In the genomic region with DNA sequence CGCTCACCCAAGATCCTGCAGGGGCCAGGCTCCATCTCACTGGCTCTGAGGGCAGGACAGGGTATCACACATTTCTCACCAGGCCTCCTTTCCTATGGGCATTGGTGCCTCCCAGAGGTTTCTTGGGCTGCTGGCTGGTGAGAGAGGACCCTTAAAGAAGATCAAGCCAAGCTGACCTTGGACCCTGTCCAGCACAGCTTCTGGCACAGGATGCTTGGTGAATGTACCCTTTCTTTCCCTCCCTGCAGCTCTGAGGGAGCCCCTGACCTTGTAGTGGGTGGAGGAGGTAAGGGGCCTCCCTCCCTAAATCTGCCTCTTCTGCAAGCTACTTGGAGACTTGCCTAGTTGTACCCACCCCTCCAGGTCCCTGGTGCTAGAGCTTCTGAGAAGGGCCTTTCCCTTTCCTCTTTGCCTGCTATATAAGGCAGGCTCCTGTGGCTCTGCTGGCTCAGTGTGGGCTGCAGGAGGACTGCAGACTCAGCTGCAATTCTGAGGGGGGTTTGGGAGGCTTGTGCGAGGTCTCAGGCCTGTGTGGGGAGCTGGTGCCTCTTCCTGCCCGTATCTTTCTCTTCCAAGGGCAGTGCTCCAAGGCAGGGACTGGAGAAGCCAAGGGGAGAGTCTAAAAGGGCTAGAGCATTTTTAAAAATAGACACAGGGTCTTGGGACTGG, we compare ENCODE assay signal across 8 cellular contexts. TPM values are rescaled to one million over a fixed set of nuclear protein-coding genes. Genes with fewer than 3 reads are reported as not detected.
DNase-seq lines count a peak whose midpoint lies in the region; ATAC-seq and TF ChIP-seq lines count a peak whose summit lies in the region.

No MANE protein-coding gene starts in this region.

- CTCF ChIA-PET in CD4-positive, alpha-beta memory T cell (lab: Charles Lee; ENCODE audit: partially characterized antibody): interaction anchor here (1.7 kb wide), 1 partner anchor 37 kb away, joined by 7 read pairs; no protein-coding TSS in a partner anchor
- CTCF ChIA-PET in RWPE1 (lab: Yijun Ruan, JAX): no interaction called here

- POLR2A ChIA-PET in CD4-positive, alpha-beta memory T cell (lab: Charles Lee; ENCODE audit: partially characterized antibody): interaction anchor here (0.7 to 3.9 kb wide), 7 partner anchors 9 to 81 kb away, joined by 3 to 43 read pairs (median 5); partner anchors contain the start of gene TRIM8
- POLR2A ChIA-PET in RWPE1 (lab: Yijun Ruan, JAX; ENCODE audit: low non-redundant PET): interaction anchor here (0.6 kb wide), 1 partner anchor 172 kb away, joined by 3 read pairs; no protein-coding TSS in a partner anchor

- no peak overlapping the region for H3K4me3 ChIP-seq in CD4-positive, alpha-beta memory T cell (ENCODE audit: low read length in 2 of 2)
- H3K4me3 ChIP-seq in ovary: no peak overlapping the region

- no peak for TF ChIP-seq EP300 in ovary (IDR thresholded peaks at IDR 0.05)

- TF ChIP-seq CTCF in RWPE1 (conservative IDR thresholded peaks at IDR 0.05; ENCODE audit: low read depth) (no peak), ovary (IDR thresholded peaks at IDR 0.05) (no peak)

- ATAC-seq in HG03565 (IDR thresholded peaks at IDR 0.05; ENCODE audit: unreplicated experiment) (no peak), GM18861 (IDR thresholded peaks at IDR 0.05; ENCODE audit: unreplicated experiment) (no peak), GM18502 (IDR thresholded peaks at IDR 0.05; ENCODE audit: poor library complexity, unreplicated experiment) (no peak)

- H3K27ac Mint-ChIP-seq in CD4-positive, alpha-beta memory T cell: peak overlapping the region; percentile 77 to 92 (median 83)

- intact Hi-C loops in CD4-positive, alpha-beta memory T cell (cut with micrococcal nuclease): no loop called here
- intact Hi-C loops in ovary (cut with DNase I): no loop called here

- peak overlapping the region in 4 of 8 donors; percentile 31 to 40 (median 35) for H3K4me3 Mint-ChIP-seq in CD4-positive, alpha-beta memory T cell

- H3K4me1 ChIP-seq in CD4-positive, alpha-beta memory T cell (ENCODE audit: insufficient read depth, low read length): peaks cover 46% of the 10 kb centered on the region
- peaks cover 20% of the 10 kb centered on the region for H3K4me1 ChIP-seq in ovary (ENCODE audit: insufficient read depth)

- peaks cover 0 to 2% (median 0%) of the 10 kb centered on the region in 8 donors for H3K9me3 Mint-ChIP-seq in CD4-positive, alpha-beta memory T cell

- H3K4me1 Mint-ChIP-seq in CD4-positive, alpha-beta memory T cell: peaks cover 27 to 47% (median 38%) of the 10 kb centered on the region in 4 donors

- WGBS in ovary, 3 donors: 28 to 31% (median 29%) methylated on average over 3 of the region's 3 CpGs

- TF ChIP-seq POLR2A in erythroblast (IDR thresholded peaks at IDR 0.05; ENCODE audit: low read length) (no peak), ovary (IDR thresholded peaks at IDR 0.05) (no peak)

- DNase-seq in CD4-positive, alpha-beta memory T cell: no peak
- no peak for DNase-seq in RWPE1 (ENCODE audit: low spot score)
- peak; percentile 15 to 21 for DNase-seq in erythroblast (lab: John Stamatoyannopoulos, UW)
- peak in 4 of 5 donors; percentile 70 to 78 (median 76) for DNase-seq in ovary
- DNase-seq in NCI-H2081 (lab: John Stamatoyannopoulos, UW): no peak

- peaks cover 4% of the 10 kb centered on the region for H3K36me3 ChIP-seq in CD4-positive, alpha-beta memory T cell (ENCODE audit: insufficient read depth, low read length)
- no peaks in the 10 kb centered on the region for H3K36me3 ChIP-seq in ovary

- H3K27ac ChIP-seq in CD4-positive, alpha-beta memory T cell (ENCODE audit: low read depth, low read length): peak overlapping the region; percentile 27
- peak overlapping the region; percentile 78 for H3K27ac ChIP-seq in RWPE1
- H3K27ac ChIP-seq in ovary: peak overlapping the region in 1 of 2 donors; percentile 80

- H3K36me3 Mint-ChIP-seq in CD4-positive, alpha-beta memory T cell: peaks cover 0 to 16% of the 10 kb centered on the region in 2 donors

- H3K9me3 ChIP-seq in CD4-positive, alpha-beta memory T cell (ENCODE audit: control insufficient read depth in 1 of 2, low read length in 2 of 2): no peaks in the 10 kb centered on the region
- H3K9me3 ChIP-seq in ovary: no peaks in the 10 kb centered on the region

- no peaks in the 10 kb centered on the region for H3K27me3 Mint-ChIP-seq in CD4-positive, alpha-beta memory T cell

- no peaks in the 10 kb centered on the region for H3K27me3 ChIP-seq in CD4-positive, alpha-beta memory T cell (ENCODE audit: insufficient read depth, low read length)
- no peaks in the 10 kb centered on the region for H3K27me3 ChIP-seq in ovary

RNA-seq across cellular contexts. Expression of gene TRIM8, which starts 11.8 kb away (rescaled TPM):
- total RNA-seq in CD4-positive, alpha-beta memory T cell: 10 to 100 TPM; 68.4 to 71.6 TPM
- 10 to 100 TPM; 33.0 to 56.4 TPM for polyA plus RNA-seq in CD4-positive, alpha-beta memory T cell
- total RNA-seq in ovary: 100 to 1,000 TPM in 2 of 7 donors, 10 to 100 TPM in 5; 48.5 to 120 (median 91.7) TPM
- polyA plus RNA-seq in ovary: 10 to 100 TPM; 74.7 to 84.3 TPM

Comparison
In these comparisons a context has a peak if more than half of its experiments do, and no peak if none do; other contexts are left out.
1. DNase-seq: peak in erythroblast (2 of 2) and ovary (4 of 5); none in CD4-positive, alpha-beta memory T cell (0 of 5), RWPE1 (single experiment) and NCI-H2081 (0 of 2).